Comparison of ENCODE assay signal across 1 cellular context in genomic region chr5:128965011-128965637, GRCh38.
TF ChIP-seq lines count a peak whose summit lies in the region.

Gene SLC27A6, plus strand, starts transcription at chr5:128965488. Its CDS starts 650 bp downstream, at chr5:128966138.

TF ChIP-seq in IMR-90, 13 proteins besides CTCF, POLR2A, EP300 and RAD21 (continued from another document):
- no peak for TF ChIP-seq RFX5 (IDR thresholded peaks at IDR 0.05; ENCODE audit: low read depth, low read length)
- TF ChIP-seq MAZ (IDR thresholded peaks at IDR 0.05; ENCODE audit: borderline replicate concordance, low read depth, low read length), result no peak
- TF ChIP-seq FOS (IDR thresholded peaks at IDR 0.05; ENCODE audit: low read depth, low read length), result no peak
- TF ChIP-seq SMC3 (IDR thresholded peaks at IDR 0.05; ENCODE audit: low read depth, low read length), result no peak
- TF ChIP-seq RCOR1 (IDR thresholded peaks at IDR 0.05; ENCODE audit: insufficient replicate concordance, low read length), result no peak
- no peak for TF ChIP-seq CEBPB (IDR thresholded peaks at IDR 0.05; ENCODE audit: low read depth, low read length)
- no peak for TF ChIP-seq ELK1 (IDR thresholded peaks at IDR 0.05; ENCODE audit: borderline replicate concordance, low read depth, low read length)
- TF ChIP-seq BHLHE40 (IDR thresholded peaks at IDR 0.05; ENCODE audit: low read depth, low read length), result no peak
- TF ChIP-seq NFE2L2 (IDR thresholded peaks at IDR 0.05; ENCODE audit: low read depth, low read length), result no peak
